8 cellular contexts compared by ENCODE assay signal in genomic region chr6:16759181-16759645, GRCh38. TPM values are rescaled to one million over a fixed set of nuclear protein-coding genes. Genes with fewer than 3 reads are reported as not detected.
DNase-seq lines count a peak whose midpoint lies in the region; ATAC-seq and TF ChIP-seq lines count a peak whose summit lies in the region.

No MANE protein-coding gene starts in this region.

- H3K4me1 ChIP-seq in iPS-15b (ENCODE audit: control insufficient read depth, insufficient read depth, low read length), result peaks cover 13% of the 10 kb centered on the region

- peaks cover 5% of the 10 kb centered on the region for H3K27me3 ChIP-seq in iPS-15b (ENCODE audit: control insufficient read depth, insufficient read depth, low read length)

- peak overlapping the region; percentile 91 to 98 for H3K27ac Mint-ChIP-seq in activated naive CD4-positive, alpha-beta T cell treated with anti-CD3 and anti-CD28 coated beads, Interleukin-2, amount 50 U/mL, for 72 hours

- peaks cover 9 to 11% of the 10 kb centered on the region in 2 donors for H3K36me3 Mint-ChIP-seq in activated naive CD4-positive, alpha-beta T cell treated with anti-CD3 and anti-CD28 coated beads, Interleukin-2, amount 50 U/mL, for 72 hours

- no peaks in the 10 kb centered on the region for H3K36me3 ChIP-seq in iPS-15b (ENCODE audit: control insufficient read depth, insufficient read depth, low read length)

- peak overlapping the region; percentile 60 for H3K9ac ChIP-seq in iPS-15b (ENCODE audit: low read depth, low read length)

- DNase-seq in AG04449 (ENCODE audit: low read depth, low spot score), result no peak
- peak; percentile 17 for DNase-seq in HCEC 1CT
- DNase-seq in activated naive CD4-positive, alpha-beta T cell treated with anti-CD3 and anti-CD28 coated beads, Interleukin-2, amount 50 U/mL, for 72 hours (ENCODE audit: low spot score in 2 of 2), result no peak
- DNase-seq in NCI-H1694 treated with DMSO at 0.1 percent for 48 hours (lab: John Stamatoyannopoulos, UW), result no peak
- DNase-seq in germinal center (ENCODE audit: low spot score), result no peak

- H3K27ac ChIP-seq in skin epidermis, result peak overlapping the region in 20 of 21 experiments; percentile 92 to 100 (median 98)

- no peak for TF ChIP-seq CTCF in AG04449 (IDR thresholded peaks at IDR 0.05; ENCODE audit: insufficient read depth, low read length, missing control alignments)

- POLR2A ChIA-PET in AG04449 (lab: Yijun Ruan, JAX), result interaction anchor here (0.7 to 2.4 kb wide), 6 partner anchors 10 to 288 kb away, joined by 3 to 15 read pairs (median 4); no protein-coding TSS in a partner anchor

- CTCF ChIA-PET in AG04449 (lab: Yijun Ruan, JAX), result interaction anchor here (0.7 to 3.7 kb wide), 11 partner anchors 9 to 331 kb away, joined by 3 to 28 read pairs (median 4); no protein-coding TSS in a partner anchor

- no peaks in the 10 kb centered on the region for H3K9me3 ChIP-seq in iPS-15b (ENCODE audit: control insufficient read depth, insufficient read depth, low read length)

- H3K9me3 Mint-ChIP-seq in activated naive CD4-positive, alpha-beta T cell treated with anti-CD3 and anti-CD28 coated beads, Interleukin-2, amount 50 U/mL, for 72 hours, result no peaks in the 10 kb centered on the region

- H3K4me3 ChIP-seq in AG04449 (ENCODE audit: low read depth, low read length), result peak overlapping the region; percentile 77
- H3K4me3 ChIP-seq in iPS-15b (ENCODE audit: low read depth, low read length), result peak overlapping the region; percentile 75
- H3K4me3 ChIP-seq in skin epidermis, result peak overlapping the region; percentile 59 to 95 (median 86)

- no peak for ATAC-seq in activated naive CD4-positive, alpha-beta T cell treated with anti-CD3 and anti-CD28 coated beads, Interleukin-2, amount 50 U/mL, for 72 hours
- ATAC-seq in GM19397 (IDR thresholded peaks at IDR 0.05; ENCODE audit: unreplicated experiment), result no peak

RNA-seq across cellular contexts. Expression of gene ATXN1, which starts 2.0 kb away (rescaled TPM):
- 10 to 100 TPM; 21.6 to 25.4 TPM for total RNA-seq in activated naive CD4-positive, alpha-beta T cell treated with anti-CD3 and anti-CD28 coated beads, Interleukin-2, amount 50 U/mL, for 72 hours
